In the genomic region with DNA sequence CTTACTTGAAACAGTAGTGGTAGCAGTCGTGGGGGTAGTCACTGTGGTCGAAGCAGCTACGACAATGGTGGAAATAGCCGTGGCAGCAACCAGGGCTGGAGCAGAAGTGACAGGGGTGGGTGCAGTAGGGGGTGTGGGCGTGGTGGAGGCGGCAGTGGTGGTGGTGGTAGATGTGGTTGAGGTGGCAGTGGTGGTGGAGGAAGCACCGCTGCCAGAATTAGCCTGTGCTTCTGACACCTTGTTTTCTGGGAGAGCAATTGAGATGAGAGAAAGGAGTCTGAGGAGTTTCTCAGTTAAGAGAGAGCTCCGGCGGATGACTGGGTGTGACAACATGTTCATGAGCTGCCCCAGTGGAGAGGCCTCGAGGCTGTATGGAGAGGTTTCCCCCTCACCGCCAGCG, we compare ENCODE assay signal across 26 cellular contexts.
A peak's percentile ranks its signal among the peaks of the same experiment; 100 is the strongest.
DNase-seq lines count a peak whose midpoint lies in the region; ATAC-seq, FAIRE-seq and TF ChIP-seq lines count a peak whose summit lies in the region.
"Had no signal": no experiment of that assay in that cellular context is flagged by ENCODE, and none has a peak within 500 bp of the region (broad histone marks: within the 10 kb centered on the region; RNA-seq: fewer than 3 reads in every experiment).

No MANE protein-coding gene starts in this region.

- H3K4me3 Mint-ChIP-seq in memory B cell, result no peak overlapping the region
- no peak overlapping the region for H3K4me3 Mint-ChIP-seq in H9
- H3K4me3 Mint-ChIP-seq: activated CD4-positive, alpha-beta T cell treated with anti-CD3 and anti-CD28 coated beads, Interleukin-2, amount 10 ng/mL, durations not matched to agents 24 days and 14 days; dendritic cell treated with granulocyte-macrophage colony-stimulating factor and Interleukin-4, amounts not matched to agents 40 ng/mL and 50 ng/mL, for 4 days had no signal

- H3K27me3 ChIP-seq in mammary epithelial cell (ENCODE audit: insufficient read depth, low read length), result peaks cover 3% of the 10 kb centered on the region
- peaks cover 0 to 66% of the 10 kb centered on the region in 2 donors for H3K27me3 ChIP-seq in breast epithelium
- H3K27me3 ChIP-seq in H9 (ENCODE audit: insufficient read depth, low read length), result no peaks in the 10 kb centered on the region; the same call in 1 of the 2 replicates
- H3K27me3 ChIP-seq: cardiac muscle cell, testis, vagina had no signal

- ATAC-seq in memory B cell (ENCODE audit: low read depth), result no peak
- ATAC-seq: psoas muscle, SK-N-SH treated with all-trans-retinoic acid at 6 μM for 48 hours had no signal

- DNase-seq in mammary epithelial cell, result no peak
- no peak for DNase-seq in breast epithelium (ENCODE audit: low spot score in 2 of 2)
- DNase-seq in activated gamma-delta T cell (lab: John Stamatoyannopoulos, UW), result peak; percentile 19
- DNase-seq in memory B cell (ENCODE audit: low spot score in 2 of 2), result no peak
- DNase-seq in HTR-8/SVneo (ENCODE audit: insufficient read length, low spot score), result no peak
- no peak for DNase-seq in H9
- DNase-seq in amygdala (lab: John Stamatoyannopoulos, UW), result no peak
- no peak for DNase-seq in T1000 (lab: John Stamatoyannopoulos, UW)
- DNase-seq: activated CD4-positive, alpha-beta T cell treated with anti-CD3 and anti-CD28 coated beads, Interleukin-2, amount 10 ng/mL, durations not matched to agents 24 days and 14 days; activated T-cell treated with anti-CD3 and anti-CD28 coated beads, Interleukin-2, amount 50 U/mL, for 1 hour; kidney glomerular epithelial cell; NCI-H1417 treated with DMSO at 0.1 percent for 48 hours; NCI-H2081 treated with DMSO at 0.1 percent for 48 hours; NCI-H345; NCI-H748 treated with DMSO at 0.1 percent for 48 hours; psoas muscle; stimulated activated CD4-positive, alpha-beta T cell treated with anti-CD3 and anti-CD28 coated beads, Interleukin-15, amount 100 ng/mL, for 24 hours; testis had no signal

- no peaks in the 10 kb centered on the region for H3K9me3 ChIP-seq in mammary epithelial cell (replicated peaks; ENCODE audit: insufficient read depth, low read length)
- peaks cover 0 to 2% of the 10 kb centered on the region in 2 donors for H3K9me3 ChIP-seq in breast epithelium
- peaks cover 60% of the 10 kb centered on the region for H3K9me3 ChIP-seq in H9 (ENCODE audit: control insufficient read depth, low read depth, low read length)
- H3K9me3 ChIP-seq: BLaER1 treated with 17β-estradiol and CSF1 and Interleukin-3, amounts not matched to agents 10 nM and 100 nM; HAP-1; psoas muscle; testis; vagina had no signal

- H3K14ac ChIP-seq in H9 (ENCODE audit: insufficient read depth, low read length), result no peak overlapping the region

- no peaks in the 10 kb centered on the region for H3K27me3 Mint-ChIP-seq in memory B cell
- H3K27me3 Mint-ChIP-seq in H9 (ENCODE audit: low read depth), result no peaks in the 10 kb centered on the region; the same call in none of the 2 replicates
- H3K27me3 Mint-ChIP-seq: activated CD4-positive, alpha-beta T cell treated with anti-CD3 and anti-CD28 coated beads, Interleukin-2, amount 10 ng/mL, durations not matched to agents 24 days and 14 days; dendritic cell treated with granulocyte-macrophage colony-stimulating factor and Interleukin-4, amounts not matched to agents 40 ng/mL and 50 ng/mL, for 4 days had no signal

- CTCF ChIA-PET in mammary epithelial cell (lab: Charles Lee; ENCODE audit: low non-redundant PET), result no interaction called here

- no peak overlapping the region for H2BK120ac ChIP-seq in H9 (ENCODE audit: low read depth, low read length, poor library complexity, severe bottlenecking)

- H2AFZ ChIP-seq in mammary epithelial cell (ENCODE audit: low read depth, low read length) (no peak overlapping the region), H9 (ENCODE audit: low read length) (no peak overlapping the region)

- no peak for FAIRE-seq in HTR-8/SVneo (lab: Jason Lieb, UNC)

- no peaks in the 10 kb centered on the region for H3K4me1 Mint-ChIP-seq in memory B cell
- H3K4me1 Mint-ChIP-seq in H9, result no peaks in the 10 kb centered on the region

- H3K27ac ChIP-seq in mammary epithelial cell (ENCODE audit: insufficient read depth, low read depth, low read length) (no peak overlapping the region), breast epithelium (no peak overlapping the region), H9 (ENCODE audit: insufficient read length, low read depth, low read length) (no peak overlapping the region)
- H3K27ac ChIP-seq: BLaER1 treated with 17β-estradiol and CSF1 and Interleukin-3, amounts not matched to agents 10 nM and 100 nM; cardiac muscle cell; KMS-11; psoas muscle; testis; vagina; VCaP had no signal

- peak overlapping the region; percentile 60 for H3K27ac Mint-ChIP-seq in memory B cell
- no peak overlapping the region for H3K27ac Mint-ChIP-seq in H9
- H3K27ac Mint-ChIP-seq: dendritic cell treated with granulocyte-macrophage colony-stimulating factor and Interleukin-4, amounts not matched to agents 40 ng/mL and 50 ng/mL, for 4 days had no signal

- H3K18ac ChIP-seq in H9 (ENCODE audit: insufficient read length, low read depth, low read length), result no peak overlapping the region

- no peak overlapping the region for H4K8ac ChIP-seq in H9 (replicated peaks; ENCODE audit: insufficient read length, low read depth, low read length)

- H3K36me3 Mint-ChIP-seq in memory B cell (peaks cover 26% of the 10 kb centered on the region), H9 (ENCODE audit: insufficient read depth in 1 of 3, low read depth in 3 of 3) (peaks cover 75 to 98% (median 92%) of the 10 kb centered on the region in 3 experiments)

- no peak overlapping the region for H2AK5ac ChIP-seq in H9 (ENCODE audit: insufficient read length, low read length)

- H3K79me2 ChIP-seq in mammary epithelial cell (ENCODE audit: insufficient read depth, low read length) (no peaks in the 10 kb centered on the region), H9 (ENCODE audit: insufficient read depth, low read length) (no peaks in the 10 kb centered on the region)

- no peak overlapping the region for H4K5ac ChIP-seq in H9 (ENCODE audit: insufficient read length, low read depth, low read length)

- H2BK12ac ChIP-seq in H9 (ENCODE audit: insufficient read length, low read depth, low read length), result no peak overlapping the region

- H3T11ph ChIP-seq in H9 (ENCODE audit: low read length), result no peak overlapping the region

- H3K4me3 ChIP-seq in mammary epithelial cell (replicated peaks in 1 of 3; ENCODE audit: insufficient read depth in 1 of 3, low read depth in 2 of 3, low read length in 3 of 3) (no peak overlapping the region), breast epithelium (no peak overlapping the region)
- H3K4me3 ChIP-seq: BLaER1 treated with 17β-estradiol and CSF1 and Interleukin-3, amounts not matched to agents 10 nM and 100 nM; cardiac muscle cell; HAP-1; psoas muscle; testis; vagina had no signal

- H3K9ac ChIP-seq in mammary epithelial cell (ENCODE audit: insufficient read depth, low read length) (no peak overlapping the region), H9 (ENCODE audit: extremely low read depth, insufficient read length, low read length) (no peak overlapping the region)
- H3K9ac ChIP-seq: BLaER1 treated with 17β-estradiol and CSF1 and Interleukin-3, amounts not matched to agents 10 nM and 100 nM; KMS-11 had no signal

- TF ChIP-seq POLR2A in breast epithelium (IDR thresholded peaks at IDR 0.05), result no peak

- H3K23ac ChIP-seq in H9 (ENCODE audit: insufficient read length, low read depth, low read length), result no peak overlapping the region

- BruUV-seq in mammary epithelial cell (replicated peaks; lab: Mats Ljungman, UMichigan), result TSS peak; percentile 42

- H4K91ac ChIP-seq in H9 (ENCODE audit: insufficient read length, low read depth, low read length), result no peak overlapping the region

- peaks cover 19% of the 10 kb centered on the region for H3K36me3 ChIP-seq in mammary epithelial cell (ENCODE audit: insufficient read depth, low read length)
- H3K36me3 ChIP-seq in breast epithelium, result no peaks in the 10 kb centered on the region

- no peak overlapping the region for H3K4ac ChIP-seq in H9 (ENCODE audit: low read depth, low read length)

- peaks cover 1% of the 10 kb centered on the region for H4K20me1 ChIP-seq in mammary epithelial cell (ENCODE audit: insufficient read depth, low read length)
- peaks cover 2% of the 10 kb centered on the region for H4K20me1 ChIP-seq in H9 (ENCODE audit: control insufficient read depth, insufficient read depth, insufficient read length)

- H3K4me2 ChIP-seq in mammary epithelial cell (ENCODE audit: insufficient read depth, low read depth, low read length), result no peak overlapping the region
- H3K4me2 ChIP-seq in H9 (ENCODE audit: insufficient read depth, insufficient read length, low read length), result no peak overlapping the region
- H3K4me2 ChIP-seq: BLaER1 treated with 17β-estradiol and CSF1 and Interleukin-3, amounts not matched to agents 10 nM and 100 nM; KMS-11 had no signal

- in situ Hi-C loops in mammary epithelial cell (cut with MboI; ENCODE audit: low sequenced_read_pairs in 2 of 2), result no loop called here

- H3K79me1 ChIP-seq in H9 (ENCODE audit: insufficient read depth, low read depth, low read length, poor library complexity, severe bottlenecking), result no peaks in the 10 kb centered on the region

- H2BK15ac ChIP-seq in H9 (ENCODE audit: low read depth, low read length), result no peak overlapping the region

- H2BK20ac ChIP-seq in H9 (ENCODE audit: low read depth, low read length, poor library complexity, severe bottlenecking), result no peak overlapping the region

- no peak overlapping the region for H2BK5ac ChIP-seq in H9 (ENCODE audit: insufficient read length, low read length)

- whole genome bisulfite sequencing in mammary epithelial cell (ENCODE audit: low coverage, missing lambda C conversion rate), result 81% methylated on average over 7 of the region's 12 CpGs
- WGBS in H9 (ENCODE audit: extremely low coverage, insufficient read length, low lambda C conversion rate), result no CpG with 5 or more reads among the region's 12 CpGs

- TF ChIP-seq CTCF in mammary epithelial cell (conservative IDR thresholded peaks at IDR 0.05 in 1 of 2, IDR thresholded peaks at IDR 0.05 in 1 of 2; ENCODE audit: extremely low read depth in 1 of 2, insufficient read depth in 1 of 2, low read depth in 1 of 2, low read length in 2 of 2) (no peak), breast epithelium (IDR thresholded peaks at IDR 0.05) (no peak), H9 (conservative IDR thresholded peaks at IDR 0.05) (no peak)

- intact Hi-C loops in mammary epithelial cell (cut with micrococcal nuclease) (no loop called here), breast epithelium (cut with DNase I; ENCODE audit: low total_unique reads) (no loop called here)

- H3K4me1 ChIP-seq in mammary epithelial cell (ENCODE audit: insufficient read depth, low read length) (no peaks in the 10 kb centered on the region), breast epithelium (no peaks in the 10 kb centered on the region), H9 (ENCODE audit: insufficient read depth, low read length) (no peaks in the 10 kb centered on the region)
- H3K4me1 ChIP-seq: BLaER1 treated with 17β-estradiol and CSF1 and Interleukin-3, amounts not matched to agents 10 nM and 100 nM; HAP-1; psoas muscle; testis; vagina had no signal

- no peaks in the 10 kb centered on the region for H3K23me2 ChIP-seq in H9 (ENCODE audit: insufficient read length, low read depth, low read length, poor library complexity, severe bottlenecking)

- H3K56ac ChIP-seq in H9 (ENCODE audit: insufficient read length, low read depth, low read length), result no peak overlapping the region

- H3K9me3 Mint-ChIP-seq in memory B cell (no peaks in the 10 kb centered on the region), H9 (peaks cover 71 to 72% of the 10 kb centered on the region in 2 experiments)
- H3K9me3 Mint-ChIP-seq: activated CD4-positive, alpha-beta T cell treated with anti-CD3 and anti-CD28 coated beads, Interleukin-2, amount 10 ng/mL, durations not matched to agents 24 days and 14 days; dendritic cell treated with granulocyte-macrophage colony-stimulating factor and Interleukin-4, amounts not matched to agents 40 ng/mL and 50 ng/mL, for 4 days had no signal

- dilution Hi-C loops in mammary epithelial cell (cut with HindIII; ENCODE audit: low sequenced_read_pairs), result no loop called here
